ENCODE assay signal across 8 cellular contexts in genomic region chr17:43418441-43419374, GRCh38. TPM values are rescaled to one million over a fixed set of nuclear protein-coding genes. Genes with fewer than 3 reads are reported as not detected.
DNase-seq lines count a peak whose midpoint lies in the region; ATAC-seq, FAIRE-seq and TF ChIP-seq lines count a peak whose summit lies in the region.

No MANE protein-coding gene starts in this region.

- intact Hi-C loops in transverse colon (cut with DNase I; ENCODE audit: low total_unique reads): no loop called here

- H3K27me3 ChIP-seq in GM23248 (replicated peaks; ENCODE audit: insufficient read depth) (no peaks in the 10 kb centered on the region), astrocyte (ENCODE audit: insufficient read depth, low read length) (peaks cover 1% of the 10 kb centered on the region), transverse colon (peaks cover 5% of the 10 kb centered on the region)

- H3K9me3 Mint-ChIP-seq in astrocyte (ENCODE audit: unreplicated experiment): no peaks in the 10 kb centered on the region

- H3F3A ChIP-seq in GM23248 (ENCODE audit: insufficient read depth): peaks cover 39% of the 10 kb centered on the region

- H3K27ac ChIP-seq in GM23248 (peak overlapping the region; percentile 91), astrocyte (ENCODE audit: low read depth, low read length) (peak overlapping the region; percentile 84), transverse colon (peak overlapping the region; percentile 68 to 86 (median 81))

- in situ Hi-C loops in GM23248 (cut with MboI): no loop called here
- in situ Hi-C loops in transverse colon (cut with MboI; ENCODE audit: low pct_ligation_motif_present in 1 of 4, low pct_unique_long_range_greater_than_20kb in 1 of 4, low sequenced_read_pairs in 3 of 4): no loop called here

- no peak for TF ChIP-seq EP300 in transverse colon (IDR thresholded peaks at IDR 0.05; ENCODE audit: low read depth)

- H3K27ac Mint-ChIP-seq in astrocyte (ENCODE audit: unreplicated experiment): peak overlapping the region; percentile 89

- H3K36me3 Mint-ChIP-seq in astrocyte (ENCODE audit: low read depth, unreplicated experiment): no peaks in the 10 kb centered on the region

- no peaks in the 10 kb centered on the region for H3K9me2 ChIP-seq in GM23248 (ENCODE audit: insufficient read depth)

- ATAC-seq in HG03521 (IDR thresholded peaks at IDR 0.05; ENCODE audit: unreplicated experiment): no peak
- ATAC-seq in HG03280 (IDR thresholded peaks at IDR 0.05; ENCODE audit: unreplicated experiment): no peak

- H3K27me3 Mint-ChIP-seq in astrocyte (ENCODE audit: low read depth, unreplicated experiment): peaks cover 3% of the 10 kb centered on the region

- H3K79me2 ChIP-seq in GM23248 (ENCODE audit: insufficient read depth): no peaks in the 10 kb centered on the region
- no peaks in the 10 kb centered on the region for H3K79me2 ChIP-seq in astrocyte (ENCODE audit: insufficient read depth, low read length)

- H3K4me1 ChIP-seq in GM23248 (ENCODE audit: insufficient read depth): peaks cover 32% of the 10 kb centered on the region
- H3K4me1 ChIP-seq in astrocyte (ENCODE audit: insufficient read depth, low read length): peaks cover 27% of the 10 kb centered on the region
- peaks cover 4 to 30% (median 19%) of the 10 kb centered on the region in 4 donors for H3K4me1 ChIP-seq in transverse colon

- peak overlapping the region; percentile 74 for H3K9ac ChIP-seq in GM23248
- H3K9ac ChIP-seq in astrocyte (ENCODE audit: low read length): peak overlapping the region; percentile 64

- peak; percentile 97 for DNase-seq in GM23248
- DNase-seq in NCI-H2196 treated with DMSO at 0.1 percent for 48 hours (lab: John Stamatoyannopoulos, UW; ENCODE audit: unreplicated experiment): peak; percentile 20
- peak; percentile 90 for DNase-seq in astrocyte (ENCODE audit: low read depth)
- DNase-seq in iPS-NIHi7 (ENCODE audit: extremely low spot score): peak; percentile 65
- DNase-seq in transverse colon: peak; percentile 37
- DNase-seq in OCI-M2 (lab: John Stamatoyannopoulos, UW; ENCODE audit: unreplicated experiment): no peak

- H3K4me1 Mint-ChIP-seq in astrocyte (ENCODE audit: low read depth, unreplicated experiment): peaks cover 32% of the 10 kb centered on the region

- peak overlapping the region; percentile 63 for H3K4me3 ChIP-seq in GM23248
- H3K4me3 ChIP-seq in astrocyte (ENCODE audit: insufficient read depth, low read depth, low read length): peak overlapping the region; percentile 43
- H3K4me3 ChIP-seq in transverse colon: no peak overlapping the region

- no peaks in the 10 kb centered on the region for H3K9me3 ChIP-seq in GM23248 (ENCODE audit: low read depth)
- H3K9me3 ChIP-seq in astrocyte (ENCODE audit: insufficient read depth, low read depth, low read length): no peaks in the 10 kb centered on the region
- no peaks in the 10 kb centered on the region for H3K9me3 ChIP-seq in transverse colon

- peak; percentile 60 for FAIRE-seq in astrocyte (lab: Jason Lieb, UNC)

- H2AFZ ChIP-seq in GM23248 (peak overlapping the region; percentile 82), astrocyte (ENCODE audit: low read depth, low read length) (peak overlapping the region; percentile 69)

- no peaks in the 10 kb centered on the region for H3K36me3 ChIP-seq in GM23248 (ENCODE audit: low read depth)
- H3K36me3 ChIP-seq in astrocyte (ENCODE audit: insufficient read depth, low read length): no peaks in the 10 kb centered on the region
- no peaks in the 10 kb centered on the region for H3K36me3 ChIP-seq in transverse colon

- H4K20me1 ChIP-seq in GM23248 (ENCODE audit: insufficient read depth) (no peaks in the 10 kb centered on the region), astrocyte (ENCODE audit: insufficient read depth, low read length) (no peaks in the 10 kb centered on the region)

- whole genome bisulfite sequencing in GM23248 (ENCODE audit: low coverage in 1 of 2, low lambda C conversion rate in 2 of 2, missing lambda C conversion rate in 2 of 2), 2 experiments: 6 to 9% methylated on average over 18 of the region's 18 CpGs
- WGBS in transverse colon (ENCODE audit: low coverage in 1 of 2), 2 donors: 52 to 69% methylated on average over 3 to 18 of the region's 18 CpGs

- no peak for TF ChIP-seq CTCF in astrocyte (IDR thresholded peaks at IDR 0.05; ENCODE audit: insufficient read depth, low read depth, low read length)
- TF ChIP-seq CTCF in transverse colon (IDR thresholded peaks at IDR 0.05): no peak

- no peak for TF ChIP-seq POLR2A in transverse colon (IDR thresholded peaks at IDR 0.05)

- peak overlapping the region; percentile 92 for H3K4me2 ChIP-seq in GM23248 (ENCODE audit: unreplicated experiment)
- peak overlapping the region; percentile 85 for H3K4me2 ChIP-seq in astrocyte (ENCODE audit: low read length)

- peak overlapping the region; percentile 60 for H3K4me3 Mint-ChIP-seq in astrocyte (ENCODE audit: unreplicated experiment)

RNA-seq across cellular contexts. Expression of gene ARL4D, which starts 19.9 kb away (rescaled TPM):
- total RNA-seq in GM23248 (2014; rRNA removed; shearing (Covaris generic)): 23.0 and 27.8 TPM in 2 replicates
- 49.4 and 50.4 TPM in 2 replicates for polyA plus RNA-seq in GM23248 (2016; fragmentation: Nextera tagmentation; extraction: Ambion mirVana)
- total RNA-seq in astrocyte (19.7 and 26.3 TPM in 2 replicates), transverse colon (10 to 100 TPM in 1 of 4 donors, 1 to 10 TPM in 3; 6.7 to 29.5 (median 8.8) TPM)

Comparison
In these comparisons a context has a peak if more than half of its experiments do, and no peak if none do; other contexts are left out.
1. H3K4me3 ChIP-seq: peak in GM23248 (single experiment) and astrocyte (single experiment); none in transverse colon (0 of 4).
2. Peak in every context shown above with its lines, with median percentiles within 50 percentile points of each other: H3K27ac ChIP-seq.